Comparison of ENCODE assay signal across 17 cellular contexts in the genomic region with DNA sequence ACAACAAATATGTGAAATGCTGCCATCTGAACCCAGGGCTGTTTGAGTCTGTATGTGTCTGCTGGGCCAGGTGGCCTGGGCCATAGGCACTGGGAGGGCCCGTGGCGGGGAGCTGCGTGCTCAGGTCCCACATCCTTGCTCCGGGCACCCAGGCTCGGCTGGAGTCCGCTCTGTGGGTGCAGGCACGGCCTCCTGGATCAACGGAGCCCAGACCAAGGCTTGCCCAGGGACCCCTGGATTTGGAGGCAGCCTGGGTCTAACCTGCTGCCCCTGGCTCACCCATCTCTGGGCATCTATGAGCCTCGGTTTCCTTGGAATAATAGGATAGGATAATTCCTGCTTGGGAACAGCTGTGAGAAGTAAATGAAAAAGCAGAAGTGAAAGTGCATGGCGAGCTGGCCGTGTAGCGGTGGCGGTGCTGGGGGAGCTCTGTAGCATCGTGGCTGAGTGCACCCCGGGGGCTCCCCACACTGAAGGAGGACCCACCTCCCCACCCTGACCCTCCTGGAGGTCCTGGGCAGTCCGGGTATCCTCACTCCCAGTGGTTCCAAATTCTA. TPM values are rescaled to one million over a fixed set of nuclear protein-coding genes. Genes with fewer than 3 reads are reported as not detected.
DNase-seq lines count a peak whose midpoint lies in the region; ATAC-seq and TF ChIP-seq lines count a peak whose summit lies in the region.
"Had no signal": no experiment of that assay in that cellular context is flagged by ENCODE, and none has a peak within 500 bp of the region (broad histone marks: within the 10 kb centered on the region; RNA-seq: fewer than 3 reads in every experiment).

No MANE protein-coding gene starts in this region.

- peaks cover 0 to 30% (median 0%) of the 10 kb centered on the region in 7 donors for H3K27me3 ChIP-seq in spleen (replicated peaks in 1 of 7)

- H3K27ac ChIP-seq in spleen: peak overlapping the region in 2 of 8 donors; percentile 24 to 50
- H3K27ac ChIP-seq: gastrocnemius medialis, skin epidermis had no signal

- H3K27me3 Mint-ChIP-seq in activated T-cell treated with anti-CD3 and anti-CD28 coated beads, Interleukin-2, amount 50 U/mL, for 24 hours: no peaks in the 10 kb centered on the region
- peaks cover 8% of the 10 kb centered on the region for H3K27me3 Mint-ChIP-seq in chondrocyte (ENCODE audit: low read depth)

- DNase-seq in activated T-cell treated with anti-CD3 and anti-CD28 coated beads, Interleukin-2, amount 50 U/mL, for 24 hours: no peak
- DNase-seq in activated T-cell treated with anti-CD3 and anti-CD28 coated beads, Interleukin-2, amount 50 U/mL, for 1 hour: no peak
- DNase-seq in NOMO-1 treated with DMSO at 0.1 percent for 48 hours (lab: John Stamatoyannopoulos, UW; ENCODE audit: unreplicated experiment) (peak; percentile 40), chondrocyte (ENCODE audit: low spot score) (peak; percentile 90), spleen (peak; percentile 85), NCI-H2171 (lab: John Stamatoyannopoulos, UW) (no peak), retina (no peak)
- DNase-seq: ACHN; activated CD4-positive, alpha-beta T cell treated with anti-CD3 and anti-CD28 coated beads, Interleukin-2, amount 50 U/mL, for 48 hours; DND-41; effector CD4-positive, alpha-beta T cell; gastrocnemius medialis; NCI-H774; trophoblast cell had no signal

- no peak for ATAC-seq in HG03108 (IDR thresholded peaks at IDR 0.05; ENCODE audit: unreplicated experiment)
- ATAC-seq: gastrocnemius medialis had no signal

- TF ChIP-seq CTCF in chondrocyte (IDR thresholded peaks at IDR 0.05): no peak
- TF ChIP-seq CTCF in spleen (IDR thresholded peaks at IDR 0.05 in 8 of 11, conservative IDR thresholded peaks at IDR 0.05 in 3 of 11): no peak

- no peak for TF ChIP-seq POLR2A in spleen (IDR thresholded peaks at IDR 0.05)

- H3K36me3 ChIP-seq in spleen: no peaks in the 10 kb centered on the region
- H3K36me3 ChIP-seq: gastrocnemius medialis had no signal

- peak overlapping the region; percentile 52 for H3K4me3 Mint-ChIP-seq in activated T-cell treated with anti-CD3 and anti-CD28 coated beads, Interleukin-2, amount 50 U/mL, for 24 hours
- H3K4me3 Mint-ChIP-seq in chondrocyte (ENCODE audit: unreplicated experiment): no peak overlapping the region
- H3K4me3 Mint-ChIP-seq: neural crest cell had no signal

- H3K36me3 Mint-ChIP-seq in activated T-cell treated with anti-CD3 and anti-CD28 coated beads, Interleukin-2, amount 50 U/mL, for 24 hours (ENCODE audit: low read depth): no peaks in the 10 kb centered on the region
- no peaks in the 10 kb centered on the region for H3K36me3 Mint-ChIP-seq in chondrocyte (ENCODE audit: low read depth)

- H3K9me3 Mint-ChIP-seq in activated T-cell treated with anti-CD3 and anti-CD28 coated beads, Interleukin-2, amount 50 U/mL, for 24 hours: no peaks in the 10 kb centered on the region
- no peaks in the 10 kb centered on the region for H3K9me3 Mint-ChIP-seq in chondrocyte (ENCODE audit: low read depth)
- H3K9me3 Mint-ChIP-seq: neural crest cell had no signal

- peaks cover 0 to 75% (median 14%) of the 10 kb centered on the region in 6 donors for H3K4me1 ChIP-seq in spleen
- H3K4me1 ChIP-seq: gastrocnemius medialis had no signal

- peak overlapping the region; percentile 72 for H3K27ac Mint-ChIP-seq in activated T-cell treated with anti-CD3 and anti-CD28 coated beads, Interleukin-2, amount 50 U/mL, for 24 hours
- H3K27ac Mint-ChIP-seq in chondrocyte (ENCODE audit: unreplicated experiment): no peak overlapping the region

- 12 to 55% (median 47%) methylated on average over 8 to 16 of the region's 16 CpGs for WGBS in spleen, 5 donors

- H3K9me3 ChIP-seq in spleen: no peaks in the 10 kb centered on the region
- H3K9me3 ChIP-seq: gastrocnemius medialis had no signal

- peaks cover 68% of the 10 kb centered on the region for H3K4me1 Mint-ChIP-seq in activated T-cell treated with anti-CD3 and anti-CD28 coated beads, Interleukin-2, amount 50 U/mL, for 24 hours (ENCODE audit: low read depth)
- peaks cover 6% of the 10 kb centered on the region for H3K4me1 Mint-ChIP-seq in chondrocyte (ENCODE audit: low read depth)

- H3K4me3 ChIP-seq in spleen: peak overlapping the region in 1 of 8 donors; percentile 47
- H3K4me3 ChIP-seq: gastrocnemius medialis, skin epidermis had no signal

- intact Hi-C loops in spleen (cut with DNase I; ENCODE audit: low total_unique reads): no loop called here

RNA-seq across cellular contexts. Expression of a gene that starts 1.2 kb away (rescaled TPM):
- total RNA-seq in chondrocyte (0.40 to 1.5 TPM (median 0.46 TPM) in 3 replicates), spleen (1 to 10 TPM in 1 of 7 donors, under 1 TPM in 4, not detected in 2; 0.17 to 1.4 (median 0.54) TPM)
- polyA plus RNA-seq in spleen: under 1 TPM; 0.02 to 0.26 (median 0.10) TPM
- total RNA-seq: neural crest cell had no signal

RNA-seq across cellular contexts. Expression of a gene that starts 13.2 kb away (rescaled TPM):
- total RNA-seq in chondrocyte (21.9 to 24.7 TPM (median 24.3 TPM) in 3 replicates), spleen (100 to 1,000 TPM in 6 of 7 donors, 10 to 100 TPM in 1; 75.1 to 143 (median 121) TPM)
- polyA plus RNA-seq in spleen: 10 to 100 TPM; 28.0 to 82.1 (median 44.4) TPM

RNA-seq across cellular contexts. Expression of a gene that starts 59.6 kb away (rescaled TPM):
- total RNA-seq in chondrocyte: 1.7 to 2.9 TPM (median 2.1 TPM) in 3 replicates
- total RNA-seq in spleen: 1 to 10 TPM in 4 of 7 donors, under 1 TPM in 3; 0.52 to 1.3 (median 1.1) TPM
- polyA plus RNA-seq in spleen: under 1 TPM; 0.13 to 0.48 (median 0.46) TPM

Comparison
In these comparisons a context has a peak if more than half of its experiments do, and no peak if none do; other contexts are left out.
1. DNase-seq: peak in NOMO-1 treated with DMSO at 0.1 percent for 48 hours (single experiment), chondrocyte (single experiment) and spleen (single experiment); none in activated T-cell treated with anti-CD3 and anti-CD28 coated beads, Interleukin-2, amount 50 U/mL, for 24 hours (single experiment), activated T-cell treated with anti-CD3 and anti-CD28 coated beads, Interleukin-2, amount 50 U/mL, for 1 hour (single experiment), NCI-H2171 (single experiment) and retina (single experiment).